In the genomic region with DNA sequence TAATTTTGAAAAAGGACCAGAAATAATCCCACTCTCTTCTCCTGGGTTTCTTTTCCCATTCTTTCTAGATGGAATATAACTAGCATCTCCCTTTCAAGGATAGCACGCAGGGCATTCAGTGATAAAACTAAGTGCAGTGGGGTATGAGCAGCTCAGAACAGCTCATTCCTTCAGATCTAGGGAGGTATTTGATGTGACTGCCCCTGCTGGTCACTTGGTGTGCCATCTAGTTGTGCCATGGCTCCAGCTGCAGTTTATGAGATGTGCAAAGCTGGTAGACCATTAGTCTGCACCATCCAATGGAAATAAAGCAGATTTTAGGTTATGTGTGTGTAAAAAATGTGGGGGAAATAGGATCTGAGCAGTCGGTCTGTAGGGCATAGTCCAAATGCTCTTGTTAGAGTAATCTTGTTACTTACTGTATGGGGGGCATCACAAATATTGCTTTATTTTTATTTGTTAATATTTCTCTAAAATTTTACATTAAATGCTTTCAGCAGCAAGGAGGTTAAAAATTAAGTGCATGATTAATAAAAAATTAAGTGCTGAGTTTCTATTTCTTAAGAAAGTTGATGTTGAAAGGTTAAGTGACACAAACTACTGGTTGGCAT, we compare ENCODE assay signal across 8 cellular contexts. TPM values are rescaled to one million over a fixed set of nuclear protein-coding genes. Genes with fewer than 3 reads are reported as not detected.
DNase-seq lines count a peak whose midpoint lies in the region; ATAC-seq and TF ChIP-seq lines count a peak whose summit lies in the region.

No MANE protein-coding gene starts in this region.

- H3K27me3 ChIP-seq in RWPE2 (ENCODE audit: insufficient read depth, poor library complexity, severe bottlenecking): no peaks in the 10 kb centered on the region

- H3K4me3 ChIP-seq in AG04449 (ENCODE audit: low read depth, low read length) (no peak overlapping the region), RWPE2 (ENCODE audit: severe bottlenecking) (no peak overlapping the region), fibroblast of villous mesenchyme (ENCODE audit: low read depth, low read length) (no peak overlapping the region)

- H3K4me1 ChIP-seq in RWPE2 (ENCODE audit: insufficient read depth, poor library complexity, severe bottlenecking): no peaks in the 10 kb centered on the region

- in situ Hi-C loops in GM13977 (cut with MboI; ENCODE audit: low pct_unique_long_range_greater_than_20kb, low sequenced_read_pairs, unreplicated experiment): no loop called here

- peak; percentile 61 for ATAC-seq in RWPE2 (ENCODE audit: low read depth)
- no peak for ATAC-seq in HG03457 (IDR thresholded peaks at IDR 0.05; ENCODE audit: unreplicated experiment)
- no peak for ATAC-seq in HG02884 (IDR thresholded peaks at IDR 0.05; ENCODE audit: unreplicated experiment)

- peak; percentile 37 for TF ChIP-seq CTCF in AG04449 (IDR thresholded peaks at IDR 0.05; ENCODE audit: insufficient read depth, low read length, missing control alignments)
- TF ChIP-seq CTCF in GM13977 (IDR thresholded peaks at IDR 0.05; ENCODE audit: extremely low read depth, insufficient read depth, missing control alignments): peak; percentile 17
- peak; percentile 49 for TF ChIP-seq CTCF in RWPE2 (IDR thresholded peaks at IDR 0.05; ENCODE audit: poor library complexity, severe bottlenecking)
- TF ChIP-seq CTCF in fibroblast of villous mesenchyme (IDR thresholded peaks at IDR 0.05; ENCODE audit: insufficient read depth, low read depth, low read length): peak; percentile 52

- CTCF ChIA-PET in AG04449 (lab: Yijun Ruan, JAX): interaction anchor here (0.8 kb wide), 1 partner anchor 23 kb away, joined by 3 read pairs; no protein-coding TSS in a partner anchor

- H3K27ac ChIP-seq in RWPE2 (ENCODE audit: poor library complexity, severe bottlenecking): no peak overlapping the region

- no peaks in the 10 kb centered on the region for H3K36me3 ChIP-seq in RWPE2 (ENCODE audit: low read depth)

- POLR2A ChIA-PET in AG04449 (lab: Yijun Ruan, JAX): no interaction called here

- DNase-seq in AG04449 (ENCODE audit: low read depth, low spot score) (no peak), GM13977 (ENCODE audit: low spot score) (no peak), RWPE2 (ENCODE audit: low spot score) (no peak), fibroblast of villous mesenchyme (ENCODE audit: low read depth) (peak; percentile 18)
- DNase-seq in stimulated activated CD8-positive, alpha-beta memory T cell treated with anti-CD3 and anti-CD28 coated beads, Interleukin-4, amount 100 ng/mL, for 48 hours: peak; percentile 26
- no peak for DNase-seq in activated CD4-positive, CD25-positive, alpha-beta regulatory T cell (lab: John Stamatoyannopoulos, UW)

- H3K9me3 ChIP-seq in RWPE2 (ENCODE audit: severe bottlenecking): no peaks in the 10 kb centered on the region

RNA-seq across cellular contexts. Expression of gene CTAGE1, which starts 38.9 kb away (rescaled TPM):
- total RNA-seq in fibroblast of villous mesenchyme: 0.43 TPM in 1 of 2 replicates, not detected in the other

Comparison
In these comparisons a context has a peak if more than half of its experiments do, and no peak if none do; other contexts are left out.
1. DNase-seq: peak in fibroblast of villous mesenchyme (single experiment) and stimulated activated CD8-positive, alpha-beta memory T cell treated with anti-CD3 and anti-CD28 coated beads, Interleukin-4, amount 100 ng/mL, for 48 hours (single experiment); none in AG04449 (single experiment), GM13977 (single experiment), RWPE2 (single experiment) and activated CD4-positive, CD25-positive, alpha-beta regulatory T cell (0 of 4).
2. Peak in every context shown above with its lines, with median percentiles within 50 percentile points of each other: CTCF ChIP-seq.